ENCODE assay signal across 17 cellular contexts in the genomic region with DNA sequence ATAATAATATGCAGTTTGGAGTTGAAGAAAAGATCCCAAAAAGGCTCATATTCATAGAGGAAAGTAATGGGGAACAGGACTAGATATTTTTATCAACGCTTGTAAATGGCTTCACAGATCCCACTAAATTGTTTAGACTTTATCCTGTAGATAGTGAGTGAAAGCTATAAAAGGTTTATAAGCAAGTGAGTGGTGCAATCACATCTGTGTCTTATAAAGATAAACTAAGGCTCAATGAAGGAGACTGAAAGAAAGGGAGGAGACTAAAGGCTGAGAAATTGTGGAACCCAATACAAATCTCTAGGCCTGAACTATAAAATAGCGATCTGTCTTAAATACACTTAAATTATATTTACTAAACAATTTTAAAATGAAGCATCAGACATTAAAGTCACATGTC. TPM values are rescaled to one million over a fixed set of nuclear protein-coding genes. Genes with fewer than 3 reads are reported as not detected.
DNase-seq lines count a peak whose midpoint lies in the region; TF ChIP-seq lines count a peak whose summit lies in the region.
"Had no signal": no experiment of that assay in that cellular context is flagged by ENCODE, and none has a peak within 500 bp of the region (broad histone marks: within the 10 kb centered on the region; RNA-seq: fewer than 3 reads in every experiment).

No MANE protein-coding gene starts in this region.

- no peak overlapping the region for H2AK5ac ChIP-seq in mesenchymal stem cell (ENCODE audit: low read length, severe bottlenecking)

- no peak overlapping the region for H4K91ac ChIP-seq in mesenchymal stem cell (ENCODE audit: low read length)

- peaks cover 13% of the 10 kb centered on the region for H3K9me3 Mint-ChIP-seq in HFFc6

- H3K4me1 Mint-ChIP-seq in HFFc6 (ENCODE audit: low read depth) = peaks cover 69% of the 10 kb centered on the region

- no peak overlapping the region; the same call in 1 of the 2 replicates for H3K27ac Mint-ChIP-seq in HFFc6

- H3K4me3 Mint-ChIP-seq in HFFc6 = no peak overlapping the region

- H3K4me3 ChIP-seq in AG09309 (ENCODE audit: control insufficient read depth, low read depth, low read length) (no peak overlapping the region), mesenchymal stem cell (ENCODE audit: insufficient read depth in 1 of 2, low read depth in 1 of 2, low read length in 2 of 2) (peak overlapping the region in 1 of 2 experiments; percentile 3), Karpas-422 (ENCODE audit: low read length) (no peak overlapping the region)
- H3K4me3 ChIP-seq: psoas muscle had no signal

- no peak overlapping the region for H2BK15ac ChIP-seq in mesenchymal stem cell (ENCODE audit: low read depth, poor library complexity, severe bottlenecking)

- peaks cover 100% of the 10 kb centered on the region for H3K79me2 ChIP-seq in Karpas-422 (ENCODE audit: low read length)

- no peak overlapping the region for H3K14ac ChIP-seq in mesenchymal stem cell (ENCODE audit: low read length in 2 of 2)

- no peak overlapping the region for H3K4ac ChIP-seq in mesenchymal stem cell (ENCODE audit: low read depth in 1 of 2, low read length in 2 of 2)

- H3K27ac ChIP-seq in mesenchymal stem cell (ENCODE audit: low read length, poor library complexity, severe bottlenecking) = no peak overlapping the region
- H3K27ac ChIP-seq in Karpas-422 (ENCODE audit: low read length) = no peak overlapping the region
- H3K27ac ChIP-seq: psoas muscle had no signal

- H2BK12ac ChIP-seq in mesenchymal stem cell (ENCODE audit: low read length in 2 of 2) = no peak overlapping the region

- no peak overlapping the region for H2BK120ac ChIP-seq in mesenchymal stem cell (ENCODE audit: low read depth, low read length)

- peaks cover 4% of the 10 kb centered on the region for H3K79me1 ChIP-seq in mesenchymal stem cell (replicated peaks; ENCODE audit: low read length, poor library complexity, severe bottlenecking)

- H2AFZ ChIP-seq in mesenchymal stem cell (ENCODE audit: low read depth, low read length) (no peak overlapping the region), Karpas-422 (ENCODE audit: low read length) (no peak overlapping the region)

- H3K36me3 Mint-ChIP-seq in HFFc6 (ENCODE audit: low read depth) = peaks cover 69% of the 10 kb centered on the region

- H4K8ac ChIP-seq in mesenchymal stem cell (ENCODE audit: low read length) = no peak overlapping the region

- no peaks in the 10 kb centered on the region for H3K27me3 Mint-ChIP-seq in HFFc6 (ENCODE audit: insufficient read depth)

- H3K18ac ChIP-seq in mesenchymal stem cell (ENCODE audit: low read depth in 1 of 2, low read length in 2 of 2) = no peak overlapping the region

- H3K36me3 ChIP-seq in mesenchymal stem cell (ENCODE audit: control insufficient read depth in 1 of 2, insufficient read depth in 2 of 2, low read depth in 1 of 2, low read length in 2 of 2) (peaks cover 16 to 65% of the 10 kb centered on the region in 2 experiments), Karpas-422 (ENCODE audit: insufficient read depth, low read length) (peaks cover 93% of the 10 kb centered on the region)

- WGBS in mesenchymal stem cell = 78% methylated on average over 2 of the region's 2 CpGs

- peak overlapping the region; percentile 59 for H3K9ac ChIP-seq in mesenchymal stem cell (ENCODE audit: low read length)
- no peak overlapping the region for H3K9ac ChIP-seq in Karpas-422 (ENCODE audit: low read length)

- H3K9me3 ChIP-seq in mesenchymal stem cell (ENCODE audit: control insufficient read depth, low read length) = peaks cover 5% of the 10 kb centered on the region
- H3K9me3 ChIP-seq in Karpas-422 (ENCODE audit: low read length) = no peaks in the 10 kb centered on the region
- H3K9me3 ChIP-seq: psoas muscle had no signal

- H3K27me3 ChIP-seq in mesenchymal stem cell (ENCODE audit: control insufficient read depth in 1 of 2, insufficient read depth in 1 of 2, low read length in 2 of 2) (no peaks in the 10 kb centered on the region), Karpas-422 (ENCODE audit: low read length) (no peaks in the 10 kb centered on the region)

- H3K4me2 ChIP-seq in mesenchymal stem cell (ENCODE audit: low read length, poor library complexity, severe bottlenecking) (no peak overlapping the region), Karpas-422 (ENCODE audit: low read depth, low read length, poor library complexity, severe bottlenecking) (no peak overlapping the region)

- peaks cover 20% of the 10 kb centered on the region; the same call in 1 of the 2 replicates for H4K20me1 ChIP-seq in Karpas-422 (ENCODE audit: insufficient read depth, low read depth, low read length)

- H3K23ac ChIP-seq in mesenchymal stem cell (ENCODE audit: low read length in 2 of 2) = no peak overlapping the region

- TF ChIP-seq CTCF in AG09309 (IDR thresholded peaks at IDR 0.05; ENCODE audit: control insufficient read depth, insufficient read depth, low read depth, low read length, missing control alignments) (no peak), HFFc6 (IDR thresholded peaks at IDR 0.05) (no peak)

- no peaks in the 10 kb centered on the region for H3K9me2 ChIP-seq in Karpas-422 (replicated peaks; ENCODE audit: insufficient read depth, low read length)

- DNase-seq in AG09309 (ENCODE audit: low read depth) (peak; percentile 57), EH (ENCODE audit: low read depth) (peak; percentile 48), amniotic epithelial cell (ENCODE audit: low read depth) (peak; percentile 45), mesenchymal stem cell (no peak), LoVo (ENCODE audit: low spot score) (no peak), HFFc6 (no peak), AG08396 (ENCODE audit: low spot score) (no peak), Karpas-422 (no peak)
- DNase-seq: activated CD4-positive, alpha-beta T cell treated with anti-CD3 and anti-CD28 coated beads for 4 hours; aorta; DMS153; hypothalamus; left cardiac atrium; NCI-H146; NCI-H446 treated with DMSO at 0.1 percent for 48 hours; psoas muscle; SIG-M5 had no signal

- no peaks in the 10 kb centered on the region for H3K4me1 ChIP-seq in mesenchymal stem cell (ENCODE audit: control insufficient read depth, insufficient read depth, low read depth, low read length)
- peaks cover 40% of the 10 kb centered on the region for H3K4me1 ChIP-seq in Karpas-422 (ENCODE audit: low read length)

- no peak overlapping the region for H2BK5ac ChIP-seq in mesenchymal stem cell (ENCODE audit: low read depth, low read length, poor library complexity, severe bottlenecking)

RNA-seq across cellular contexts. Expression of a gene that starts 7.7 kb away (rescaled TPM):
- 25.1 TPM for polyA plus RNA-seq in mesenchymal stem cell (2013, experiment 1 of 2)
- polyA plus RNA-seq in mesenchymal stem cell (2013, experiment 2 of 2) = 24.7 TPM
- total RNA-seq in HFFc6 (2021; fragmentation: NEBNext Ultra II Directional; extraction: Animal tissue kit (Norgen Biotek cat#: 25700)) = 10 to 100 TPM; 45.0 to 63.7 (median 52.1) TPM
- total RNA-seq in Karpas-422 (2014; rRNA removed; shearing (Covaris generic); ENCODE audit: low replicate concordance) = 109 and 139 TPM in 2 replicates

Comparison
In these comparisons a context has a peak if more than half of its experiments do, and no peak if none do; other contexts are left out.
1. DNase-seq: peak in AG09309 (single experiment), EH (single experiment) and amniotic epithelial cell (single experiment); none in mesenchymal stem cell (single experiment), LoVo (single experiment), HFFc6 (single experiment), AG08396 (single experiment) and Karpas-422 (single experiment).